Comparison of ENCODE assay signal across 8 cellular contexts in genomic region chr11:4186464-4187054, GRCh38.
DNase-seq lines count a peak whose midpoint lies in the region; ATAC-seq and TF ChIP-seq lines count a peak whose summit lies in the region.

No MANE protein-coding gene starts in this region.

- H3K27me3 ChIP-seq in mammary epithelial cell (ENCODE audit: insufficient read depth, low read length) (no peaks in the 10 kb centered on the region), muscle layer of colon (ENCODE audit: control insufficient read depth in 1 of 2, insufficient read depth in 2 of 2, low read length in 2 of 2) (no peaks in the 10 kb centered on the region)

- no peak for TF ChIP-seq CTCF in mammary epithelial cell (conservative IDR thresholded peaks at IDR 0.05 in 1 of 2, IDR thresholded peaks at IDR 0.05 in 1 of 2; ENCODE audit: extremely low read depth in 1 of 2, insufficient read depth in 1 of 2, low read depth in 1 of 2, low read length in 2 of 2)

- ATAC-seq in stimulated activated naive CD8-positive, alpha-beta T cell treated with anti-CD3 and anti-CD28 coated beads, Interleukin-15, Interleukin-2, amounts not matched to agents 100 U/mL and 50 U/mL, for 24 hours, result no peak
- no peak for ATAC-seq in HG03354 (IDR thresholded peaks at IDR 0.05; ENCODE audit: poor library complexity, severe bottlenecking, unreplicated experiment)

- no TSS peak for BruUV-seq in mammary epithelial cell (replicated peaks; lab: Mats Ljungman, UMichigan)

- H3K4me3 Mint-ChIP-seq in stimulated activated naive CD8-positive, alpha-beta T cell treated with anti-CD3 and anti-CD28 coated beads, Interleukin-15, Interleukin-2, amounts not matched to agents 100 ng/mL and 50 ng/mL, for 24 hours, result peak overlapping the region; percentile 69

- no peaks in the 10 kb centered on the region for H3K9me3 Mint-ChIP-seq in stimulated activated naive CD8-positive, alpha-beta T cell treated with anti-CD3 and anti-CD28 coated beads, Interleukin-15, Interleukin-2, amounts not matched to agents 100 ng/mL and 50 ng/mL, for 24 hours

- no peaks in the 10 kb centered on the region for H3K36me3 ChIP-seq in mammary epithelial cell (ENCODE audit: insufficient read depth, low read length)
- H3K36me3 ChIP-seq in muscle layer of colon (ENCODE audit: insufficient read depth, low read length), result no peaks in the 10 kb centered on the region

- H3K9ac ChIP-seq in mammary epithelial cell (ENCODE audit: insufficient read depth, low read length), result no peak overlapping the region
- peak overlapping the region; percentile 14 for H3K9ac ChIP-seq in muscle layer of colon (ENCODE audit: low read length)

- no peaks in the 10 kb centered on the region for H3K36me3 Mint-ChIP-seq in stimulated activated naive CD8-positive, alpha-beta T cell treated with anti-CD3 and anti-CD28 coated beads, Interleukin-15, Interleukin-2, amounts not matched to agents 100 ng/mL and 50 ng/mL, for 24 hours (ENCODE audit: low read depth)

- H3K4me3 ChIP-seq in mammary epithelial cell (replicated peaks in 1 of 3; ENCODE audit: insufficient read depth in 1 of 3, low read depth in 2 of 3, low read length in 3 of 3) (peak overlapping the region in 1 of 3 experiments; percentile 60), muscle layer of colon (ENCODE audit: low read depth in 1 of 2, low read length in 2 of 2) (peak overlapping the region; percentile 49)

- dilution Hi-C loops in mammary epithelial cell (cut with HindIII; ENCODE audit: low sequenced_read_pairs), result no loop called here

- in situ Hi-C loops in mammary epithelial cell (cut with MboI; ENCODE audit: low sequenced_read_pairs in 2 of 2), result loop anchor here in 1 of 2 donors (10.0 to 25.0 kb wide), 2 partner anchors 358 to 801 kb away; partner anchors contain the start of genes OR51L1 and OR52M1

- H3K79me2 ChIP-seq in mammary epithelial cell (ENCODE audit: insufficient read depth, low read length), result no peaks in the 10 kb centered on the region

- intact Hi-C loops in mammary epithelial cell (cut with micrococcal nuclease), result loop anchor here (1.0 kb wide), 6 partner anchors 307 to 818 kb away; no protein-coding TSS in a partner anchor

- H3K9me3 ChIP-seq in mammary epithelial cell (replicated peaks; ENCODE audit: insufficient read depth, low read length) (no peaks in the 10 kb centered on the region), muscle layer of colon (ENCODE audit: low read length) (no peaks in the 10 kb centered on the region)

- H3K27ac Mint-ChIP-seq in stimulated activated naive CD8-positive, alpha-beta T cell treated with anti-CD3 and anti-CD28 coated beads, Interleukin-15, Interleukin-2, amounts not matched to agents 100 ng/mL and 50 ng/mL, for 24 hours, result no peak overlapping the region

- peak overlapping the region; percentile 95 for H2AFZ ChIP-seq in mammary epithelial cell (ENCODE audit: low read depth, low read length)

- H4K20me1 ChIP-seq in mammary epithelial cell (ENCODE audit: insufficient read depth, low read length), result no peaks in the 10 kb centered on the region

- H3K27ac ChIP-seq in mammary epithelial cell (ENCODE audit: insufficient read depth, low read depth, low read length) (no peak overlapping the region), muscle layer of colon (ENCODE audit: low read depth, low read length) (no peak overlapping the region)

- no peaks in the 10 kb centered on the region for H3K4me1 ChIP-seq in mammary epithelial cell (ENCODE audit: insufficient read depth, low read length)
- peaks cover 29% of the 10 kb centered on the region for H3K4me1 ChIP-seq in muscle layer of colon (ENCODE audit: insufficient read depth, low read length)

- peak overlapping the region; percentile 94 for H3K4me2 ChIP-seq in mammary epithelial cell (ENCODE audit: insufficient read depth, low read depth, low read length)

- H3K27me3 Mint-ChIP-seq in stimulated activated naive CD8-positive, alpha-beta T cell treated with anti-CD3 and anti-CD28 coated beads, Interleukin-15, Interleukin-2, amounts not matched to agents 100 ng/mL and 50 ng/mL, for 24 hours, result no peaks in the 10 kb centered on the region

- 25% methylated on average over 8 of the region's 9 CpGs for WGBS in mammary epithelial cell (ENCODE audit: low coverage, missing lambda C conversion rate)

- no peak for DNase-seq in stimulated activated naive CD8-positive, alpha-beta T cell treated with anti-CD3 and anti-CD28 coated beads, Interleukin-15, Interleukin-2, amounts not matched to agents 100 U/mL and 50 U/mL, for 24 hours
- no peak for DNase-seq in mammary epithelial cell
- no peak for DNase-seq in KG1 (lab: John Stamatoyannopoulos, UW)
- no peak for DNase-seq in NCI-H1436 (lab: John Stamatoyannopoulos, UW)
- DNase-seq in UCSD-AML1 (lab: John Stamatoyannopoulos, UW; ENCODE audit: unreplicated experiment), result no peak

- peaks cover 5% of the 10 kb centered on the region for H3K4me1 Mint-ChIP-seq in stimulated activated naive CD8-positive, alpha-beta T cell treated with anti-CD3 and anti-CD28 coated beads, Interleukin-15, Interleukin-2, amounts not matched to agents 100 ng/mL and 50 ng/mL, for 24 hours (ENCODE audit: low read depth)

- CTCF ChIA-PET in mammary epithelial cell (lab: Charles Lee; ENCODE audit: low non-redundant PET), result interaction anchor here (0.5 to 1.7 kb wide), 3 partner anchors 353 to 1245 kb away, joined by 3 to 13 read pairs (median 3); no protein-coding TSS in a partner anchor
